In genomic region chr7:1558841-1559625, GRCh38 we compare ENCODE assay signal across 1 cellular context.
TF ChIP-seq lines count a peak whose summit lies in the region.

No MANE protein-coding gene starts in this region.

TF ChIP-seq in K562, 482 proteins besides CTCF, POLR2A, EP300 and RAD21:
- TF ChIP-seq TGIF2 (CRISPR knock-in tag; IDR thresholded peaks at IDR 0.05) = no peak
- no peak for TF ChIP-seq CREB1 (IDR thresholded peaks at IDR 0.05)
- no peak for TF ChIP-seq CREB1 (CRISPR knock-in tag; IDR thresholded peaks at IDR 0.05)
- TF ChIP-seq RBM14 (IDR thresholded peaks at IDR 0.05; ENCODE audit: borderline replicate concordance, insufficient read depth, low read depth, low read length) = peak; percentile 18; the same call in 1 of the 2 replicates
